ENCODE assay signal across 3 cellular contexts in genomic region chr5:147485814-147486213, GRCh38.
TF ChIP-seq lines count a peak whose summit lies in the region.

No MANE protein-coding gene starts in this region.

TF ChIP-seq in SK-N-SH, 30 proteins besides CTCF, POLR2A, EP300 and RAD21 (continued from another document):
- no peak for TF ChIP-seq EZH2phosphoT487 (IDR thresholded peaks at IDR 0.05; ENCODE audit: borderline replicate concordance, low read depth)
- TF ChIP-seq USF1 (IDR thresholded peaks at IDR 0.05; ENCODE audit: borderline replicate concordance, low read depth), result no peak
- TF ChIP-seq RXRA (IDR thresholded peaks at IDR 0.05; ENCODE audit: borderline replicate concordance, low read depth), result no peak
- TF ChIP-seq, protein P1, sequence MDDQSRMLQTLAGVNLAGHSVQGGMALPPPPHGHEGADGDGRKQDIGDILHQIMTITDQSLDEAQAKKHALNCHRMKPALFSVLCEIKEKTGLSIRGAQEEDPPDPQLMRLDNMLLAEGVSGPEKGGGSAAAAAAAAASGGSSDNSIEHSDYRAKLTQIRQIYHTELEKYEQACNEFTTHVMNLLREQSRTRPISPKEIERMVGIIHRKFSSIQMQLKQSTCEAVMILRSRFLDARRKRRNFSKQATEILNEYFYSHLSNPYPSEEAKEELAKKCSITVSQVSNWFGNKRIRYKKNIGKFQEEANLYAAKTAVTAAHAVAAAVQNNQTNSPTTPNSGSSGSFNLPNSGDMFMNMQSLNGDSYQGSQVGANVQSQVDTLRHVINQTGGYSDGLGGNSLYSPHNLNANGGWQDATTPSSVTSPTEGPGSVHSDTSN (IDR thresholded peaks at IDR 0.05), result no peak
- TF ChIP-seq ELF1 (IDR thresholded peaks at IDR 0.05), result no peak
- no peak for TF ChIP-seq MAX (IDR thresholded peaks at IDR 0.05; ENCODE audit: low read depth)
- TF ChIP-seq GATA2 (CRISPR knock-in tag; IDR thresholded peaks at IDR 0.05), result no peak
- TF ChIP-seq JUND (IDR thresholded peaks at IDR 0.05), result no peak

TF ChIP-seq in SK-N-SH treated with all-trans-retinoic acid at 6 μM for 48 hours, 23 proteins besides CTCF, POLR2A, EP300 and RAD21:
- TF ChIP-seq, protein P2, sequence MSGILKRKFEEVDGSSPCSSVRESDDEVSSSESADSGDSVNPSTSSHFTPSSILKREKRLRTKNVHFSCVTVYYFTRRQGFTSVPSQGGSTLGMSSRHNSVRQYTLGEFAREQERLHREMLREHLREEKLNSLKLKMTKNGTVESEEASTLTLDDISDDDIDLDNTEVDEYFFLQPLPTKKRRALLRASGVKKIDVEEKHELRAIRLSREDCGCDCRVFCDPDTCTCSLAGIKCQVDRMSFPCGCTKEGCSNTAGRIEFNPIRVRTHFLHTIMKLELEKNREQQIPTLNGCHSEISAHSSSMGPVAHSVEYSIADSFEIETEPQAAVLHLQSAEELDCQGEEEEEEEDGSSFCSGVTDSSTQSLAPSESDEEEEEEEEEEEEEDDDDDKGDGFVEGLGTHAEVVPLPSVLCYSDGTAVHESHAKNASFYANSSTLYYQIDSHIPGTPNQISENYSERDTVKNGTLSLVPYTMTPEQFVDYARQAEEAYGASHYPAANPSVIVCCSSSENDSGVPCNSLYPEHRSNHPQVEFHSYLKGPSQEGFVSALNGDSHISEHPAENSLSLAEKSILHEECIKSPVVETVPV (CRISPR knock-in tag; IDR thresholded peaks at IDR 0.05), result no peak
- TF ChIP-seq ZNF70 (CRISPR knock-in tag; IDR thresholded peaks at IDR 0.05), result no peak
- no peak for TF ChIP-seq ARNTL (CRISPR knock-in tag; IDR thresholded peaks at IDR 0.05; ENCODE audit: borderline replicate concordance, low read depth)
- no peak for TF ChIP-seq CSDC2 (CRISPR knock-in tag; IDR thresholded peaks at IDR 0.05)
- TF ChIP-seq PPARA (CRISPR knock-in tag; IDR thresholded peaks at IDR 0.05; ENCODE audit: borderline replicate concordance), result no peak
- no peak for TF ChIP-seq TSHZ2 (CRISPR knock-in tag; IDR thresholded peaks at IDR 0.05)
- TF ChIP-seq ISL1 (CRISPR knock-in tag; IDR thresholded peaks at IDR 0.05), result no peak
- no peak for TF ChIP-seq GLIS3 (CRISPR knock-in tag; IDR thresholded peaks at IDR 0.05)
- TF ChIP-seq TOX (CRISPR knock-in tag; IDR thresholded peaks at IDR 0.05; ENCODE audit: borderline replicate concordance), result no peak
- TF ChIP-seq ZFP3 (CRISPR knock-in tag; IDR thresholded peaks at IDR 0.05), result no peak
- no peak for TF ChIP-seq ESRRG (CRISPR knock-in tag; IDR thresholded peaks at IDR 0.05)

TF ChIP-seq in HEK293T, 16 proteins besides CTCF, POLR2A, EP300 and RAD21 (continued from another document):
- TF ChIP-seq ZNF384 (IDR thresholded peaks at IDR 0.05), result no peak
- no peak for TF ChIP-seq SUZ12 (IDR thresholded peaks at IDR 0.05)
- TF ChIP-seq FOXA1 (IDR thresholded peaks at IDR 0.05), result no peak
- TF ChIP-seq BHLHE40 (IDR thresholded peaks at IDR 0.05; ENCODE audit: borderline replicate concordance), result no peak
- no peak for TF ChIP-seq LEF1 (IDR thresholded peaks at IDR 0.05; ENCODE audit: borderline replicate concordance)
- TF ChIP-seq NFRKB (IDR thresholded peaks at IDR 0.05), result no peak
- TF ChIP-seq CTBP1 (IDR thresholded peaks at IDR 0.05; ENCODE audit: borderline replicate concordance), result no peak
- no peak for TF ChIP-seq SP1 (IDR thresholded peaks at IDR 0.05)
